In genomic region chr1:2855206-2856075, GRCh38 we compare ENCODE assay signal across 21 cellular contexts.
"Had no signal": no experiment of that assay in that cellular context is flagged by ENCODE, and none has a peak within 500 bp of the region (broad histone marks: within the 10 kb centered on the region; RNA-seq: fewer than 3 reads in every experiment).

No MANE protein-coding gene starts in this region.

- H3K36me3 ChIP-seq: adrenal gland, left lung, stomach, uterus had no signal

- ATAC-seq: activated CD4-positive, alpha-beta T cell treated with anti-CD3 and anti-CD28 coated beads for 36 hours; activated T-helper 17 cell treated with anti-CD3 and anti-CD28 coated beads, Interleukin-2, amount 50 U/mL, for 72 hours; left lung; sciatic nerve had no signal

- H3K27ac ChIP-seq: adrenal gland, epithelial cell of prostate, left lung, stomach, uterus had no signal

- DNase-seq: activated B cell treated with CpG ODN at 0.5 μM for 24 hours; activated CD4-positive, alpha-beta T cell treated with anti-CD3 and anti-CD28 coated beads for 36 hours; activated CD4-positive, alpha-beta T cell treated with anti-CD3 and anti-CD28 coated beads, Interleukin-2, amount 50 U/mL, for 4 hours; activated CD8-positive, alpha-beta memory T cell treated with anti-CD3 and anti-CD28 coated beads for 24 hours; activated CD8-positive, alpha-beta memory T cell treated with anti-CD3 and anti-CD28 coated beads, Interleukin-2, amount 50 U/mL, for 4 hours; activated naive CD4-positive, alpha-beta T cell; activated T-cell treated with anti-CD3 and anti-CD28 coated beads, Interleukin-2, amount 50 U/mL, for 24 hours; adrenal gland; cerebellar nuclear complex; nephron progenitor cell; occipital lobe; small intestine; stimulated activated CD4-positive, alpha-beta T cell treated with anti-CD3 and anti-CD28 coated beads, Interleukin-15, amount 100 ng/mL, for 24 hours; stomach; T-helper 9 cell; trophoblast cell; uterus had no signal

- H3K4me1 ChIP-seq: adrenal gland, left lung, stomach, uterus had no signal

- H3K4me3 ChIP-seq: adrenal gland, left lung, stomach, uterus had no signal

- H3K9me3 ChIP-seq: adrenal gland, stomach, uterus had no signal
